Comparison of ENCODE assay signal across 18 cellular contexts in genomic region chr22:39570665-39571064, GRCh38. TPM values are rescaled to one million over a fixed set of nuclear protein-coding genes. Genes with fewer than 3 reads are reported as not detected.
DNase-seq lines count a peak whose midpoint lies in the region; ATAC-seq and TF ChIP-seq lines count a peak whose summit lies in the region.
"Had no signal": no experiment of that assay in that cellular context is flagged by ENCODE, and none has a peak within 500 bp of the region (broad histone marks: within the 10 kb centered on the region; RNA-seq: fewer than 3 reads in every experiment).

CACNA1I (plus strand) TSS chr22:39570753; CDS start chr22:39570753, 0 bp downstream.

- H3K9me3 Mint-ChIP-seq in H9 (peaks cover 3 to 4% of the 10 kb centered on the region in 2 experiments), progenitor cell of endocrine pancreas (ENCODE audit: low read depth) (no peaks in the 10 kb centered on the region)
- H3K9me3 Mint-ChIP-seq: CD8-positive, alpha-beta memory T cell had no signal

- no peaks in the 10 kb centered on the region for H4K20me1 ChIP-seq in BLaER1
- no peaks in the 10 kb centered on the region for H4K20me1 ChIP-seq in H9 (ENCODE audit: control insufficient read depth, insufficient read depth, insufficient read length)

- no peak within 1 kb of the TSS for H2BK5ac ChIP-seq in H9 (ENCODE audit: insufficient read length, low read length)

- H3K36me3 ChIP-seq in BLaER1, result no peaks in the 10 kb centered on the region
- H3K36me3 ChIP-seq: HAP-1 had no signal

- intact Hi-C loops in dorsolateral prefrontal cortex (cut with DNase I), result no loop called here

- no peak within 1 kb of the TSS for H2BK12ac ChIP-seq in H9 (ENCODE audit: insufficient read length, low read depth, low read length)

- no peak within 1 kb of the TSS for H2BK120ac ChIP-seq in H9 (ENCODE audit: low read depth, low read length, poor library complexity, severe bottlenecking)

- no peaks in the 10 kb centered on the region for H3K79me2 ChIP-seq in H9 (ENCODE audit: insufficient read depth, low read length)

- peaks cover 43% of the 10 kb centered on the region for H3K4me1 ChIP-seq in BLaER1
- H3K4me1 ChIP-seq in H9 (ENCODE audit: insufficient read depth, low read length), result no peaks in the 10 kb centered on the region
- H3K4me1 ChIP-seq: Caco-2, HAP-1 had no signal

- H4K8ac ChIP-seq in H9 (replicated peaks; ENCODE audit: insufficient read length, low read depth, low read length), result no peak within 1 kb of the TSS

- no peak within 1 kb of the TSS for H3T11ph ChIP-seq in H9 (ENCODE audit: low read length)

- H3K79me1 ChIP-seq in H9 (ENCODE audit: insufficient read depth, low read depth, low read length, poor library complexity, severe bottlenecking), result no peaks in the 10 kb centered on the region

- H3K27ac ChIP-seq in BLaER1 (no peak within 1 kb of the TSS), H9 (ENCODE audit: insufficient read length, low read depth, low read length) (no peak within 1 kb of the TSS), dorsolateral prefrontal cortex (no peak within 1 kb of the TSS)

- H2AK5ac ChIP-seq in H9 (ENCODE audit: insufficient read length, low read length), result no peak within 1 kb of the TSS

- H3K36me3 Mint-ChIP-seq in H9 (ENCODE audit: insufficient read depth in 1 of 3, low read depth in 3 of 3) (peaks cover 0 to 2% (median 0%) of the 10 kb centered on the region in 3 experiments; a peak in 1 of 7 replicates), progenitor cell of endocrine pancreas (ENCODE audit: insufficient read depth) (no peaks in the 10 kb centered on the region)
- H3K36me3 Mint-ChIP-seq: CD14-positive monocyte; CD8-positive, alpha-beta memory T cell had no signal

- H3K23ac ChIP-seq in H9 (ENCODE audit: insufficient read length, low read depth, low read length), result no peak within 1 kb of the TSS

- H2AFZ ChIP-seq in H9 (ENCODE audit: low read length), result no peak within 1 kb of the TSS
- H2AFZ ChIP-seq: GM23338 had no signal

- WGBS in H9 (ENCODE audit: extremely low coverage, insufficient read length, low lambda C conversion rate), result no CpG with 5 or more reads among the region's 14 CpGs

- H3K27me3 ChIP-seq in BLaER1, result no peaks in the 10 kb centered on the region
- no peaks in the 10 kb centered on the region for H3K27me3 ChIP-seq in H9 (ENCODE audit: insufficient read depth, low read length)
- H3K27me3 ChIP-seq in dorsolateral prefrontal cortex, result peaks cover 0 to 3% (median 0%) of the 10 kb centered on the region in 45 donors

- H4K91ac ChIP-seq in H9 (ENCODE audit: insufficient read length, low read depth, low read length), result no peak within 1 kb of the TSS

- H3K27ac Mint-ChIP-seq in H9 (no peak within 1 kb of the TSS; a peak in 1 of 7 replicates), progenitor cell of endocrine pancreas (peak within 1 kb of the TSS; percentile 13)
- H3K27ac Mint-ChIP-seq: B cell; CD14-positive monocyte; CD8-positive, alpha-beta memory T cell; GM23338; HFFc6 had no signal

- no peak within 1 kb of the TSS for H3K18ac ChIP-seq in H9 (ENCODE audit: insufficient read length, low read depth, low read length)

- peak within 1 kb of the TSS; percentile 41; the same call in 1 of the 2 replicates for H3K14ac ChIP-seq in H9 (ENCODE audit: insufficient read depth, low read length)

- no peak within 1 kb of the TSS for H2BK15ac ChIP-seq in H9 (ENCODE audit: low read depth, low read length)

- no peak for DNase-seq in H9
- DNase-seq in dorsolateral prefrontal cortex, result no peak
- DNase-seq in progenitor cell of endocrine pancreas (ENCODE audit: low spot score, unreplicated experiment), result no peak
- DNase-seq in dedifferentiated amniotic fluid mesenchymal stem cell (ENCODE audit: extremely low spot score), result no peak
- no peak for DNase-seq in midbrain (lab: John Stamatoyannopoulos, UW)
- DNase-seq: Caco-2; CD8-positive, alpha-beta memory T cell; DND-41; GDM1; HFFc6 had no signal

- H3K9ac ChIP-seq in BLaER1 (no peak within 1 kb of the TSS), H9 (ENCODE audit: extremely low read depth, insufficient read length, low read length) (no peak within 1 kb of the TSS)

- H3K4me3 ChIP-seq in BLaER1 (no peak within 1 kb of the TSS), dorsolateral prefrontal cortex (no peak within 1 kb of the TSS)
- H3K4me3 ChIP-seq: GM23338, HAP-1 had no signal

- H3K27me3 Mint-ChIP-seq in H9 (ENCODE audit: low read depth) (peaks cover 14% of the 10 kb centered on the region), progenitor cell of endocrine pancreas (peaks cover 12% of the 10 kb centered on the region)

- H3K4me2 ChIP-seq in BLaER1 (peak within 1 kb of the TSS; percentile 17; the same call in 1 of the 2 replicates), H9 (ENCODE audit: insufficient read depth, insufficient read length, low read length) (no peak within 1 kb of the TSS)
- H3K4me2 ChIP-seq: GM23338 had no signal

- H3K4ac ChIP-seq in H9 (ENCODE audit: low read depth, low read length), result no peak within 1 kb of the TSS

- no peaks in the 10 kb centered on the region for H3K23me2 ChIP-seq in H9 (ENCODE audit: insufficient read length, low read depth, low read length, poor library complexity, severe bottlenecking)

- ATAC-seq in GM19463 (IDR thresholded peaks at IDR 0.05; ENCODE audit: unreplicated experiment) (no peak), GM18519 (IDR thresholded peaks at IDR 0.05; ENCODE audit: low FRiP score, unreplicated experiment) (no peak)
- ATAC-seq: GM23338, HepG2 had no signal

- H3K4me3 Mint-ChIP-seq in H9, result no peak within 1 kb of the TSS
- H3K4me3 Mint-ChIP-seq in progenitor cell of endocrine pancreas (ENCODE audit: low read depth), result no peak within 1 kb of the TSS
- H3K4me3 Mint-ChIP-seq: B cell; CD14-positive monocyte; CD8-positive, alpha-beta memory T cell; GM23338; HFFc6 had no signal

- H3K56ac ChIP-seq in H9 (ENCODE audit: insufficient read length, low read depth, low read length), result no peak within 1 kb of the TSS

- H3K9me3 ChIP-seq in BLaER1, result peaks cover 8% of the 10 kb centered on the region; the same call in 1 of the 2 replicates
- no peaks in the 10 kb centered on the region for H3K9me3 ChIP-seq in H9 (ENCODE audit: control insufficient read depth, low read depth, low read length)
- H3K9me3 ChIP-seq: Caco-2, HAP-1 had no signal

- H2BK20ac ChIP-seq in H9 (ENCODE audit: low read depth, low read length, poor library complexity, severe bottlenecking), result no peak within 1 kb of the TSS

- peaks cover 0 to 3% of the 10 kb centered on the region in 2 experiments; a peak in 2 of 4 replicates for H3K4me1 Mint-ChIP-seq in H9
- peaks cover 4% of the 10 kb centered on the region for H3K4me1 Mint-ChIP-seq in progenitor cell of endocrine pancreas (ENCODE audit: low read depth)

- no peak within 1 kb of the TSS for H4K5ac ChIP-seq in H9 (ENCODE audit: insufficient read length, low read depth, low read length)

- TF ChIP-seq CTCF in H9 (conservative IDR thresholded peaks at IDR 0.05) (no peak), dorsolateral prefrontal cortex (IDR thresholded peaks at IDR 0.05 in 54 of 56, conservative IDR thresholded peaks at IDR 0.05 in 2 of 56; ENCODE audit: low read depth in 1 of 56, partially characterized antibody in 56 of 56) (no peak), progenitor cell of endocrine pancreas (IDR thresholded peaks at IDR 0.05; ENCODE audit: unreplicated experiment) (no peak)

RNA-seq across cellular contexts. Expression of gene CACNA1I, which starts in this region (rescaled TPM):
- total RNA-seq in H9 (2021) (0.50 and 0.53 TPM in 2 replicates), dorsolateral prefrontal cortex (10 to 100 TPM in 119 of 120 experiments, 1 to 10 TPM in 1; 7.4 to 42.2 (median 25.6) TPM), progenitor cell of endocrine pancreas (0.24 and 0.41 TPM in 2 replicates)
- total RNA-seq: Caco-2, HepG2, HFFc6 had no signal
